22 cellular contexts compared by ENCODE assay signal in genomic region chr2:73033766-73034381, GRCh38. TPM values are rescaled to one million over a fixed set of nuclear protein-coding genes. Genes with fewer than 3 reads are reported as not detected.
DNase-seq lines count a peak whose midpoint lies in the region; ATAC-seq, FAIRE-seq and TF ChIP-seq lines count a peak whose summit lies in the region.
"Had no signal": no experiment of that assay in that cellular context is flagged by ENCODE, and none has a peak within 500 bp of the region (broad histone marks: within the 10 kb centered on the region; RNA-seq: fewer than 3 reads in every experiment).

No MANE protein-coding gene starts in this region.

- no peak for TF ChIP-seq POLR2A in spleen (IDR thresholded peaks at IDR 0.05)

- no peak overlapping the region for H3K9ac ChIP-seq in kidney (ENCODE audit: low read length in 2 of 2)

- peak; percentile 12 for DNase-seq in GF-D8 (lab: John Stamatoyannopoulos, UW)
- peak; percentile 46 for DNase-seq in NOMO-1 treated with dmso at 0.1 percent for 144 hours (lab: John Stamatoyannopoulos, UW; ENCODE audit: unreplicated experiment)
- peak; percentile 10 for DNase-seq in germinal center (ENCODE audit: low spot score)
- no peak for DNase-seq in spleen
- no peak for DNase-seq in glomerular visceral epithelial cell (ENCODE audit: extremely low spot score)
- DNase-seq in NCI-H1092 (lab: John Stamatoyannopoulos, UW), result no peak
- no peak for DNase-seq in kidney
- DNase-seq: activated CD8-positive, alpha-beta T cell treated with anti-CD3 and anti-CD28 coated beads, Interleukin-2, amount 10 ng/mL, durations not matched to agents 7 days and 5 days; activated naive CD4-positive, alpha-beta T cell; activated T-cell treated with anti-CD3 and anti-CD28 coated beads, Interleukin-2, amount 50 U/mL, for 1 hour; foreskin fibroblast; kidney glomerular epithelial cell; NCI-H1694 treated with DMSO at 0.1 percent for 48 hours; nephron progenitor cell; OCI-M1; posterior cingulate gyrus; stimulated activated CD4-positive, alpha-beta T cell treated with anti-CD3 and anti-CD28 coated beads, Interleukin-2, amount 100 ng/mL, for 24 hours; T-helper 17 cell; WERI-Rb-1 had no signal

- H3K9me3 ChIP-seq in spleen (no peaks in the 10 kb centered on the region), kidney (ENCODE audit: control insufficient read depth in 1 of 2, low read length in 2 of 2) (no peaks in the 10 kb centered on the region)
- H3K9me3 ChIP-seq: SJSA1 had no signal

- intact Hi-C loops in spleen (cut with DNase I; ENCODE audit: low total_unique reads), result no loop called here
- intact Hi-C loops in kidney (cut with DNase I), result no loop called here

- H3K4me3 ChIP-seq in spleen, result peak overlapping the region in 1 of 8 donors; percentile 19
- H3K4me3 ChIP-seq in kidney (ENCODE audit: low read length in 2 of 2), result no peak overlapping the region
- H3K4me3 ChIP-seq: cardiac muscle cell, SJSA1 had no signal

- no peak for TF ChIP-seq CTCF in spleen (IDR thresholded peaks at IDR 0.05 in 8 of 11, conservative IDR thresholded peaks at IDR 0.05 in 3 of 11)
- no peak for TF ChIP-seq CTCF in kidney (IDR thresholded peaks at IDR 0.05; ENCODE audit: borderline replicate concordance, extremely low read depth, insufficient read depth)

- no peak for ATAC-seq in HG03565 (IDR thresholded peaks at IDR 0.05; ENCODE audit: unreplicated experiment)
- ATAC-seq: activated CD8-positive, alpha-beta T cell treated with anti-CD3 and anti-CD28 coated beads, Interleukin-2, amount 10 ng/mL, durations not matched to agents 7 days and 5 days; T-helper 17 cell had no signal

- peaks cover 0 to 61% (median 0%) of the 10 kb centered on the region in 6 donors for H3K4me1 ChIP-seq in spleen
- peaks cover 4 to 19% of the 10 kb centered on the region in 2 donors for H3K4me1 ChIP-seq in kidney (ENCODE audit: control insufficient read depth in 1 of 2, insufficient read depth in 1 of 2, low read depth in 1 of 2, low read length in 2 of 2)

- 68 to 90% (median 77%) methylated on average over 3 to 5 of the region's 5 CpGs for WGBS in spleen, 5 donors

- H3K27ac ChIP-seq in spleen, result peak overlapping the region in 7 of 8 donors; percentile 16 to 85 (median 76)
- H3K27ac ChIP-seq in kidney (ENCODE audit: low read depth in 2 of 2, low read length in 2 of 2), result peak overlapping the region in 1 of 2 donors; percentile 27
- H3K27ac ChIP-seq: cardiac muscle cell, SJSA1, WERI-Rb-1 had no signal

- no peak for FAIRE-seq in kidney (lab: Jason Lieb, UNC)

- H3K36me3 ChIP-seq in spleen, result peaks cover 0 to 40% (median 0%) of the 10 kb centered on the region in 6 donors
- peaks cover 0 to 2% of the 10 kb centered on the region in 2 donors for H3K36me3 ChIP-seq in kidney (ENCODE audit: control insufficient read depth in 1 of 2, insufficient read depth in 2 of 2, low read length in 2 of 2)
- H3K36me3 ChIP-seq: cardiac muscle cell, WERI-Rb-1 had no signal

- H3K27me3 ChIP-seq in spleen (replicated peaks in 1 of 7), result no peaks in the 10 kb centered on the region
- H3K27me3 ChIP-seq: cardiac muscle cell, SJSA1 had no signal

RNA-seq across cellular contexts. Expression of gene SFXN5, which starts 37.6 kb away (rescaled TPM):
- total RNA-seq in spleen (10 to 100 TPM; 18.8 to 41.4 (median 29.0) TPM), kidney (21.4 TPM)
- polyA plus RNA-seq in spleen (1 to 10 TPM; 2.6 to 9.0 (median 5.4) TPM), kidney (ENCODE audit: insufficient read depth, low read depth, low replicate concordance) (35.9 TPM)

Comparison
In these comparisons a context has a peak if more than half of its experiments do, and no peak if none do; other contexts are left out.
1. DNase-seq: peak in GF-D8 (single experiment), NOMO-1 treated with dmso at 0.1 percent for 144 hours (single experiment) and germinal center (single experiment); none in spleen (single experiment), glomerular visceral epithelial cell (single experiment), NCI-H1092 (single experiment) and kidney (single experiment).